Comparison of ENCODE assay signal across 17 cellular contexts in genomic region chr16:90100790-90101189, GRCh38. TPM values are rescaled to one million over a fixed set of nuclear protein-coding genes. Genes with fewer than 3 reads are reported as not detected.
DNase-seq lines count a peak whose midpoint lies in the region; ATAC-seq and TF ChIP-seq lines count a peak whose summit lies in the region.
"Not testable (repeated sequence)": the region's sequence is repeated elsewhere in the genome, so short reads cannot be mapped to it uniquely, and the experiment has no call there.
"Had no signal": no experiment of that assay in that cellular context is flagged by ENCODE, and none has a peak within 500 bp of the region (broad histone marks: within the 10 kb centered on the region; RNA-seq: fewer than 3 reads in every experiment).

No MANE protein-coding gene starts in this region.

- H3K27me3 Mint-ChIP-seq in naive thymus-derived CD4-positive, alpha-beta T cell = not testable (repeated sequence)

- H3K4me3 ChIP-seq in heart right ventricle; right cardiac atrium (ENCODE audit: low read length); right lobe of liver; naive thymus-derived CD4-positive, alpha-beta T cell (ENCODE audit: low read length); upper lobe of left lung: not testable (repeated sequence)

- ATAC-seq in Right ventricle myocardium inferior (peak; percentile 93), heart right ventricle (peak; percentile 91 to 97 (median 96)), right cardiac atrium (peak; percentile 87 to 90), right lobe of liver (peak; percentile 42 to 62 (median 50)), sciatic nerve (peak; percentile 45), upper lobe of left lung (ENCODE audit: low FRiP score in 2 of 2) (peak; percentile 54 to 72)
- peak; percentile 56 for ATAC-seq in naive thymus-derived CD4-positive, alpha-beta T cell

- H3K4me1 Mint-ChIP-seq in naive thymus-derived CD4-positive, alpha-beta T cell = not testable (repeated sequence)

- H3K27me3 ChIP-seq in heart right ventricle; right cardiac atrium (ENCODE audit: control insufficient read depth, insufficient read depth); right lobe of liver; naive thymus-derived CD4-positive, alpha-beta T cell (ENCODE audit: control insufficient read depth in 2 of 2, insufficient read depth in 2 of 2, low read length in 2 of 2); upper lobe of left lung: not testable (repeated sequence)

- TF ChIP-seq CTCF in heart right ventricle (IDR thresholded peaks at IDR 0.05); right lobe of liver (IDR thresholded peaks at IDR 0.05); upper lobe of left lung (IDR thresholded peaks at IDR 0.05): not testable (repeated sequence)

- WGBS in heart right ventricle, 2 donors = no CpG with 5 or more reads among the region's 4 CpGs
- WGBS in right cardiac atrium = no CpG with 5 or more reads among the region's 4 CpGs
- no CpG with 5 or more reads among the region's 4 CpGs for WGBS in right lobe of liver (ENCODE audit: insufficient coverage, low coverage, low lambda C conversion rate, missing lambda C conversion rate)
- no CpG with 5 or more reads among the region's 4 CpGs for WGBS in upper lobe of left lung, 2 donors

- not testable (repeated sequence) for H3K4me3 Mint-ChIP-seq in naive thymus-derived CD4-positive, alpha-beta T cell

- H3K4me1 ChIP-seq in heart right ventricle; right cardiac atrium (ENCODE audit: control insufficient read depth, insufficient read depth, low read length); right lobe of liver; naive thymus-derived CD4-positive, alpha-beta T cell (ENCODE audit: control insufficient read depth in 2 of 2, insufficient read depth in 2 of 2, low read length in 2 of 2); upper lobe of left lung: not testable (repeated sequence)

- not testable (repeated sequence) for H3K27ac ChIP-seq in heart right ventricle; right cardiac atrium (ENCODE audit: low read length); right lobe of liver; naive thymus-derived CD4-positive, alpha-beta T cell (ENCODE audit: low read depth, low read length); upper lobe of left lung

- H3K36me3 ChIP-seq in heart right ventricle; right lobe of liver; naive thymus-derived CD4-positive, alpha-beta T cell (ENCODE audit: control insufficient read depth in 2 of 3, insufficient read depth in 3 of 3, low read length in 3 of 3); upper lobe of left lung: not testable (repeated sequence)

- intact Hi-C loops in Right ventricle myocardium inferior (cut with DNase I); heart right ventricle (cut with DNase I); right cardiac atrium (cut with DNase I); right lobe of liver (cut with DNase I); naive thymus-derived CD4-positive, alpha-beta T cell (cut with micrococcal nuclease); sciatic nerve (cut with DNase I): not testable (repeated sequence)

- not testable (repeated sequence) for H3K27ac Mint-ChIP-seq in naive thymus-derived CD4-positive, alpha-beta T cell

- H3K36me3 Mint-ChIP-seq in naive thymus-derived CD4-positive, alpha-beta T cell = not testable (repeated sequence)

- not testable (repeated sequence) for H3K9me3 ChIP-seq in heart right ventricle; right cardiac atrium (ENCODE audit: control insufficient read depth, low read length); right lobe of liver; naive thymus-derived CD4-positive, alpha-beta T cell (ENCODE audit: control insufficient read depth in 2 of 3, low read length in 3 of 3); upper lobe of left lung

- TF ChIP-seq EP300 in upper lobe of left lung (IDR thresholded peaks at IDR 0.05) = not testable (repeated sequence)

- not testable (repeated sequence) for DNase-seq in Right ventricle myocardium inferior (ENCODE audit: missing footprints); heart right ventricle; right cardiac atrium; right lobe of liver; naive thymus-derived CD4-positive, alpha-beta T cell; sciatic nerve (ENCODE audit: low spot score); upper lobe of left lung

- POLR2A ChIA-PET in naive thymus-derived CD4-positive, alpha-beta T cell (lab: Charles Lee) = not testable (repeated sequence)

- TF ChIP-seq POLR2A in right lobe of liver (IDR thresholded peaks at IDR 0.05); upper lobe of left lung (IDR thresholded peaks at IDR 0.05): not testable (repeated sequence)

- CTCF ChIA-PET in naive thymus-derived CD4-positive, alpha-beta T cell (lab: Charles Lee) = not testable (repeated sequence)

- H3K9me3 Mint-ChIP-seq in naive thymus-derived CD4-positive, alpha-beta T cell = not testable (repeated sequence)

RNA-seq across cellular contexts. Expression of gene PRDM7, which starts 23.7 kb away (rescaled TPM):
- total RNA-seq in Right ventricle myocardium inferior (not detected), heart right ventricle (not detected), right cardiac atrium (not detected), right lobe of liver (under 1 TPM in 2 of 6 experiments, not detected in 4; 0.09 to 0.12 TPM), sciatic nerve (not detected), upper lobe of left lung (not detected)
- polyA plus RNA-seq in heart right ventricle (not detected), right cardiac atrium (not detected)
- not detected for total RNA-seq in naive thymus-derived CD4-positive, alpha-beta T cell
- polyA plus RNA-seq in naive thymus-derived CD4-positive, alpha-beta T cell = not detected
- total RNA-seq: A172; A673; Calu3; CD4-positive, alpha-beta memory T cell; Daoy; G401; GM23338; H4; H9 had no signal
- polyA plus RNA-seq: BJ; CD4-positive, alpha-beta memory T cell had no signal

Comparison
In these comparisons a context has a peak if more than half of its experiments do, and no peak if none do; other contexts are left out.
1. ATAC-seq: peak in every context shown above with its lines; median percentile 96 in heart right ventricle; 93 in Right ventricle myocardium inferior; 88 in right cardiac atrium; 63 in upper lobe of left lung; 56 in naive thymus-derived CD4-positive, alpha-beta T cell; 50 in right lobe of liver; 45 in sciatic nerve.